Comparison of ENCODE assay signal across 1 cellular context in genomic region chr5:83368317-83368716, GRCh38.
TF ChIP-seq lines count a peak whose summit lies in the region.

No MANE protein-coding gene starts in this region.

TF ChIP-seq in SK-N-SH, 30 proteins besides CTCF, POLR2A, EP300 and RAD21 (continued from another document):
- no peak for TF ChIP-seq ZBTB33 (IDR thresholded peaks at IDR 0.05; ENCODE audit: borderline replicate concordance, low read depth)
- no peak for TF ChIP-seq RXRA (IDR thresholded peaks at IDR 0.05; ENCODE audit: borderline replicate concordance, low read depth)
- no peak for TF ChIP-seq PBX3 (IDR thresholded peaks at IDR 0.05)
- TF ChIP-seq GATA2 (CRISPR knock-in tag; IDR thresholded peaks at IDR 0.05): no peak
- no peak for TF ChIP-seq MAX (IDR thresholded peaks at IDR 0.05; ENCODE audit: low read depth)
